ENCODE assay signal across 1 cellular context in the genomic region with DNA sequence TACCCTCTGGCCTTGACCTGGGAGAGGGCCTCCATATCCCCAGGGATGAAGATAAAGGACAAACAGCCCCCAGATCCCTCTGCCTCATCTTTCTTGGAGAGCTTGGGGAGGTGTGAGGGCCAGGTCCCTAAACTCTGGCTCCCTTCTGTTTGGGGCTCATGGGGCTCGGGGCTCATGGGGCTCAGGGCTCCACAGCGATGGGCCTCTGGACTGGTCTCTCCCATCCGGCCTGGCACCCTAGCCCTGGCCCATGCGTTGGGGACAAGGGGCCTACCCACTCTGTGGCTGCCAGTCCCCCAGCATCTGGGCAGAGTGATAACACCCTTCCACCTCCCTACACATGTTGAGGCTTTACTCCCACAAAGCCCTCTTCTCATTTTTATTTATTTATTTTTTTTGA.
TF ChIP-seq lines count a peak whose summit lies in the region.

No MANE protein-coding gene starts in this region.

TF ChIP-seq in GM23338, 12 proteins besides CTCF, POLR2A, EP300 and RAD21:
- TF ChIP-seq EZH2 (IDR thresholded peaks at IDR 0.05; ENCODE audit: low read depth, unreplicated experiment) (no peak), CREB1 (CRISPR knock-in tag; IDR thresholded peaks at IDR 0.05; ENCODE audit: low read depth) (no peak), ZNF114 (CRISPR knock-in tag; IDR thresholded peaks at IDR 0.05) (no peak), NANOG (IDR thresholded peaks at IDR 0.05; ENCODE audit: borderline replicate concordance) (no peak), POLR2AphosphoS5 (IDR thresholded peaks at IDR 0.05; ENCODE audit: low read depth) (no peak), ZNF331 (CRISPR knock-in tag; IDR thresholded peaks at IDR 0.05; ENCODE audit: low read depth) (no peak), JUNB (IDR thresholded peaks at IDR 0.05; ENCODE audit: unreplicated experiment) (no peak), EZH2phosphoT487 (IDR thresholded peaks at IDR 0.05; ENCODE audit: unreplicated experiment) (no peak), STAT1 (IDR thresholded peaks at IDR 0.05; ENCODE audit: unreplicated experiment) (no peak)
- TF ChIP-seq, protein P1, sequence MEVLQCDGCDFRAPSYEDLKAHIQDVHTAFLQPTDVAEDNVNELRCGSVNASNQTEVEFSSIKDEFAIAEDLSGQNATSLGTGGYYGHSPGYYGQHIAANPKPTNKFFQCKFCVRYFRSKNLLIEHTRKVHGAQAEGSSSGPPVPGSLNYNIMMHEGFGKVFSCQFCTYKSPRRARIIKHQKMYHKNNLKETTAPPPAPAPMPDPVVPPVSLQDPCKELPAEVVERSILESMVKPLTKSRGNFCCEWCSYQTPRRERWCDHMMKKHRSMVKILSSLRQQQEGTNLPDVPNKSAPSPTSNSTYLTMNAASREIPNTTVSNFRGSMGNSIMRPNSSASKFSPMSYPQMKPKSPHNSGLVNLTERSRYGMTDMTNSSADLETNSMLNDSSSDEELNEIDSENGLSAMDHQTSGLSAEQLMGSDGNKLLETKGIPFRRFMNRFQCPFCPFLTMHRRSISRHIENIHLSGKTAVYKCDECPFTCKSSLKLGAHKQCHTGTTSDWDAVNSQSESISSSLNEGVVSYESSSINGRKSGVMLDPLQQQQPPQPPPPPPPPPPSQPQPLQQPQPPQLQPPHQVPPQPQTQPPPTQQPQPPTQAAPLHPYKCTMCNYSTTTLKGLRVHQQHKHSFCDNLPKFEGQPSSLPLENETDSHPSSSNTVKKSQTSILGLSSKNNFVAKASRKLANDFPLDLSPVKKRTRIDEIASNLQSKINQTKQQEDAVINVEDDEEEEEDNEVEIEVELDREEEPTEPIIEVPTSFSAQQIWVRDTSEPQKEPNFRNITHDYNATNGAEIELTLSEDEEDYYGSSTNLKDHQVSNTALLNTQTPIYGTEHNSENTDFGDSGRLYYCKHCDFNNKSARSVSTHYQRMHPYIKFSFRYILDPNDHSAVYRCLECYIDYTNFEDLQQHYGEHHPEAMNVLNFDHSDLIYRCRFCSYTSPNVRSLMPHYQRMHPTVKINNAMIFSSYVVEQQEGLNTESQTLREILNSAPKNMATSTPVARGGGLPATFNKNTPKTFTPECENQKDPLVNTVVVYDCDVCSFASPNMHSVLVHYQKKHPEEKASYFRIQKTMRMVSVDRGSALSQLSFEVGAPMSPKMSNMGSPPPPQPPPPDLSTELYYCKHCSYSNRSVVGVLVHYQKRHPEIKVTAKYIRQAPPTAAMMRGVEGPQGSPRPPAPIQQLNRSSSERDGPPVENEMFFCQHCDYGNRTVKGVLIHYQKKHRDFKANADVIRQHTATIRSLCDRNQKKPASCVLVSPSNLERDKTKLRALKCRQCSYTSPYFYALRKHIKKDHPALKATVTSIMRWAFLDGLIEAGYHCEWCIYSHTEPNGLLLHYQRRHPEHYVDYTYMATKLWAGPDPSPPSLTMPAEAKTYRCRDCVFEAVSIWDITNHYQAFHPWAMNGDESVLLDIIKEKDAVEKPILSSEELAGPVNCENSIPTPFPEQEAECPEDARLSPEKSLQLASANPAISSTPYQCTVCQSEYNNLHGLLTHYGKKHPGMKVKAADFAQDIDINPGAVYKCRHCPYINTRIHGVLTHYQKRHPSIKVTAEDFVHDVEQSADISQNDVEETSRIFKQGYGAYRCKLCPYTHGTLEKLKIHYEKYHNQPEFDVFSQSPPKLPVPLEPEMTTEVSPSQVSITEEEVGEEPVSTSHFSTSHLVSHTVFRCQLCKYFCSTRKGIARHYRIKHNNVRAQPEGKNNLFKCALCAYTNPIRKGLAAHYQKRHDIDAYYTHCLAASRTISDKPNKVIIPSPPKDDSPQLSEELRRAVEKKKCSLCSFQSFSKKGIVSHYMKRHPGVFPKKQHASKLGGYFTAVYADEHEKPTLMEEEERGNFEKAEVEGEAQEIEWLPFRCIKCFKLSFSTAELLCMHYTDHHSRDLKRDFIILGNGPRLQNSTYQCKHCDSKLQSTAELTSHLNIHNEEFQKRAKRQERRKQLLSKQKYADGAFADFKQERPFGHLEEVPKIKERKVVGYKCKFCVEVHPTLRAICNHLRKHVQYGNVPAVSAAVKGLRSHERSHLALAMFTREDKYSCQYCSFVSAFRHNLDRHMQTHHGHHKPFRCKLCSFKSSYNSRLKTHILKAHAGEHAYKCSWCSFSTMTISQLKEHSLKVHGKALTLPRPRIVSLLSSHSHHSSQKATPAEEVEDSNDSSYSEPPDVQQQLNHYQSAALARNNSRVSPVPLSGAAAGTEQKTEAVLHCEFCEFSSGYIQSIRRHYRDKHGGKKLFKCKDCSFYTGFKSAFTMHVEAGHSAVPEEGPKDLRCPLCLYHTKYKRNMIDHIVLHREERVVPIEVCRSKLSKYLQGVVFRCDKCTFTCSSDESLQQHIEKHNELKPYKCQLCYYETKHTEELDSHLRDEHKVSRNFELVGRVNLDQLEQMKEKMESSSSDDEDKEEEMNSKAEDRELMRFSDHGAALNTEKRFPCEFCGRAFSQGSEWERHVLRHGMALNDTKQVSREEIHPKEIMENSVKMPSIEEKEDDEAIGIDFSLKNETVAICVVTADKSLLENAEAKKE (CRISPR knock-in tag; IDR thresholded peaks at IDR 0.05): no peak
- TF ChIP-seq, protein P2, sequence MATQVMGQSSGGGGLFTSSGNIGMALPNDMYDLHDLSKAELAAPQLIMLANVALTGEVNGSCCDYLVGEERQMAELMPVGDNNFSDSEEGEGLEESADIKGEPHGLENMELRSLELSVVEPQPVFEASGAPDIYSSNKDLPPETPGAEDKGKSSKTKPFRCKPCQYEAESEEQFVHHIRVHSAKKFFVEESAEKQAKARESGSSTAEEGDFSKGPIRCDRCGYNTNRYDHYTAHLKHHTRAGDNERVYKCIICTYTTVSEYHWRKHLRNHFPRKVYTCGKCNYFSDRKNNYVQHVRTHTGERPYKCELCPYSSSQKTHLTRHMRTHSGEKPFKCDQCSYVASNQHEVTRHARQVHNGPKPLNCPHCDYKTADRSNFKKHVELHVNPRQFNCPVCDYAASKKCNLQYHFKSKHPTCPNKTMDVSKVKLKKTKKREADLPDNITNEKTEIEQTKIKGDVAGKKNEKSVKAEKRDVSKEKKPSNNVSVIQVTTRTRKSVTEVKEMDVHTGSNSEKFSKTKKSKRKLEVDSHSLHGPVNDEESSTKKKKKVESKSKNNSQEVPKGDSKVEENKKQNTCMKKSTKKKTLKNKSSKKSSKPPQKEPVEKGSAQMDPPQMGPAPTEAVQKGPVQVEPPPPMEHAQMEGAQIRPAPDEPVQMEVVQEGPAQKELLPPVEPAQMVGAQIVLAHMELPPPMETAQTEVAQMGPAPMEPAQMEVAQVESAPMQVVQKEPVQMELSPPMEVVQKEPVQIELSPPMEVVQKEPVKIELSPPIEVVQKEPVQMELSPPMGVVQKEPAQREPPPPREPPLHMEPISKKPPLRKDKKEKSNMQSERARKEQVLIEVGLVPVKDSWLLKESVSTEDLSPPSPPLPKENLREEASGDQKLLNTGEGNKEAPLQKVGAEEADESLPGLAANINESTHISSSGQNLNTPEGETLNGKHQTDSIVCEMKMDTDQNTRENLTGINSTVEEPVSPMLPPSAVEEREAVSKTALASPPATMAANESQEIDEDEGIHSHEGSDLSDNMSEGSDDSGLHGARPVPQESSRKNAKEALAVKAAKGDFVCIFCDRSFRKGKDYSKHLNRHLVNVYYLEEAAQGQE (IDR thresholded peaks at IDR 0.05; ENCODE audit: unreplicated experiment): no peak
- TF ChIP-seq, protein P3, sequence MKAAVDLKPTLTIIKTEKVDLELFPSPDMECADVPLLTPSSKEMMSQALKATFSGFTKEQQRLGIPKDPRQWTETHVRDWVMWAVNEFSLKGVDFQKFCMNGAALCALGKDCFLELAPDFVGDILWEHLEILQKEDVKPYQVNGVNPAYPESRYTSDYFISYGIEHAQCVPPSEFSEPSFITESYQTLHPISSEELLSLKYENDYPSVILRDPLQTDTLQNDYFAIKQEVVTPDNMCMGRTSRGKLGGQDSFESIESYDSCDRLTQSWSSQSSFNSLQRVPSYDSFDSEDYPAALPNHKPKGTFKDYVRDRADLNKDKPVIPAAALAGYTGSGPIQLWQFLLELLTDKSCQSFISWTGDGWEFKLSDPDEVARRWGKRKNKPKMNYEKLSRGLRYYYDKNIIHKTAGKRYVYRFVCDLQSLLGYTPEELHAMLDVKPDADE (IDR thresholded peaks at IDR 0.05): no peak
